Comparison of ENCODE assay signal across 8 cellular contexts in genomic region chr5:59126665-59127354, GRCh38.
A peak's percentile ranks its signal among the peaks of the same experiment; 100 is the strongest.
DNase-seq lines count a peak whose midpoint lies in the region; ATAC-seq and TF ChIP-seq lines count a peak whose summit lies in the region.

No MANE protein-coding gene starts in this region.

- H3K36me3 ChIP-seq in BE2C (no peaks in the 10 kb centered on the region), MM.1S (replicated peaks; ENCODE audit: insufficient read depth, low read length) (no peaks in the 10 kb centered on the region), ectodermal cell (ENCODE audit: control insufficient read depth, insufficient read depth, low read length) (no peaks in the 10 kb centered on the region), neuron (ENCODE audit: insufficient read depth, low read length) (no peaks in the 10 kb centered on the region)

- H3K27ac ChIP-seq in MM.1S (ENCODE audit: low read length) (peak overlapping the region; percentile 82), ectodermal cell (ENCODE audit: insufficient read depth, low read depth, low read length, poor library complexity, severe bottlenecking) (peak overlapping the region; percentile 96)

- peak overlapping the region; percentile 64 for H3K4me2 ChIP-seq in MM.1S (ENCODE audit: low read depth, low read length)

- no peaks in the 10 kb centered on the region for H4K20me1 ChIP-seq in MM.1S (ENCODE audit: insufficient read depth, low read length)

- ATAC-seq in HG03342 (IDR thresholded peaks at IDR 0.05; ENCODE audit: unreplicated experiment) = no peak

- H3K9ac ChIP-seq in MM.1S (ENCODE audit: low read length) = peak overlapping the region; percentile 67

- peak overlapping the region; percentile 2 for H2AFZ ChIP-seq in MM.1S (ENCODE audit: low read length)
- H2AFZ ChIP-seq in neuron (ENCODE audit: low read depth, low read length) = peak overlapping the region; percentile 24

- DNase-seq in BE2C (peak; percentile 18), MM.1S (no peak), occipital lobe (lab: John Stamatoyannopoulos, UW) (no peak), NCI-H526 treated with DMSO at 0.1 percent for 48 hours (lab: John Stamatoyannopoulos, UW) (no peak), HuH-7.5 (ENCODE audit: low spot score) (no peak)

- WGBS in ectodermal cell, 2 experiments = 76 to 79% methylated on average over 7 to 9 of the region's 11 CpGs

- H3K4me1 ChIP-seq in BE2C = peaks cover 22% of the 10 kb centered on the region
- peaks cover 41% of the 10 kb centered on the region for H3K4me1 ChIP-seq in MM.1S (ENCODE audit: low read length)
- H3K4me1 ChIP-seq in ectodermal cell (ENCODE audit: control insufficient read depth, insufficient read depth, low read length) = peaks cover 45% of the 10 kb centered on the region
- H3K4me1 ChIP-seq in neuron (ENCODE audit: insufficient read depth, low read length) = peaks cover 42% of the 10 kb centered on the region

- TF ChIP-seq CTCF in BE2C (IDR thresholded peaks at IDR 0.05; ENCODE audit: low read depth, low read length) (no peak), MM.1S (IDR thresholded peaks at IDR 0.05; ENCODE audit: low read length) (no peak)

- H3F3A ChIP-seq in MM.1S (ENCODE audit: insufficient read depth, low read length) = peaks cover 8% of the 10 kb centered on the region; the same call in 1 of the 2 replicates

- H3K9me3 ChIP-seq in BE2C = no peaks in the 10 kb centered on the region
- no peaks in the 10 kb centered on the region for H3K9me3 ChIP-seq in MM.1S (replicated peaks; ENCODE audit: insufficient read depth, low read length)
- H3K9me3 ChIP-seq in ectodermal cell (ENCODE audit: control insufficient read depth, low read length) = no peaks in the 10 kb centered on the region
- H3K9me3 ChIP-seq in neuron (ENCODE audit: low read length) = no peaks in the 10 kb centered on the region

- no peaks in the 10 kb centered on the region for H3K9me2 ChIP-seq in MM.1S (replicated peaks; ENCODE audit: insufficient read depth, low read length)

- no peaks in the 10 kb centered on the region for H3K27me3 ChIP-seq in BE2C
- no peaks in the 10 kb centered on the region for H3K27me3 ChIP-seq in MM.1S (replicated peaks; ENCODE audit: insufficient read depth, low read length)
- no peaks in the 10 kb centered on the region for H3K27me3 ChIP-seq in ectodermal cell (ENCODE audit: control insufficient read depth, insufficient read depth, low read length, poor library complexity, severe bottlenecking)
- no peaks in the 10 kb centered on the region for H3K27me3 ChIP-seq in neuron (ENCODE audit: insufficient read depth, low read length)

- H3K4me3 ChIP-seq in BE2C (ENCODE audit: low read depth, low read length) = peak overlapping the region; percentile 55
- peak overlapping the region; percentile 15; the same call in 1 of the 2 replicates for H3K4me3 ChIP-seq in MM.1S (ENCODE audit: low read length)
- peak overlapping the region; percentile 18 for H3K4me3 ChIP-seq in ectodermal cell (ENCODE audit: insufficient read depth, low read depth, low read length)
- peak overlapping the region; percentile 51 for H3K4me3 ChIP-seq in neuron (ENCODE audit: low read length)

- H3K79me2 ChIP-seq in MM.1S (ENCODE audit: low read length) = no peaks in the 10 kb centered on the region
